ENCODE assay signal across 1 cellular context in genomic region chr16:56530872-56531271, GRCh38.
TF ChIP-seq lines count a peak whose summit lies in the region.

No MANE protein-coding gene starts in this region.

TF ChIP-seq in SK-N-SH, 30 proteins besides CTCF, POLR2A, EP300 and RAD21 (continued from another document):
- peak; percentile 67 for TF ChIP-seq JUND (IDR thresholded peaks at IDR 0.05)
- peak; percentile 20; the same call in 1 of the 2 replicates for TF ChIP-seq NFIC (IDR thresholded peaks at IDR 0.05; ENCODE audit: borderline replicate concordance)
